23 cellular contexts compared by ENCODE assay signal in genomic region chr2:234623521-234623991, GRCh38.
"Had no signal": no experiment of that assay in that cellular context is flagged by ENCODE, and none has a peak within 500 bp of the region (broad histone marks: within the 10 kb centered on the region; RNA-seq: fewer than 3 reads in every experiment).

No MANE protein-coding gene starts in this region.

- H3K4me3 Mint-ChIP-seq: activated CD4-positive, alpha-beta memory T cell treated with anti-CD3 and anti-CD28 coated beads for 36 hours; activated CD4-positive, alpha-beta T cell treated with anti-CD3 and anti-CD28 coated beads for 36 hours; activated naive CD8-positive, alpha-beta T cell treated with anti-CD3 and anti-CD28 coated beads, Interleukin-2, amount 10 ng/mL, durations not matched to agents 7 days and 5 days; activated T-helper 17 cell treated with anti-CD3 and anti-CD28 coated beads, Interleukin-2, amount 50 U/mL, for 72 hours; central memory CD8-positive, alpha-beta T cell; natural killer cell; stimulated activated memory B cell treated with anti-CD40 and anti-IgM and Interleukin-4, amounts not matched to agents 10 μg/mL and 1 μg/mL and 100 μg/mL, for 72 hours; WTC11 had no signal

- H3K4me1 ChIP-seq: colonic mucosa, parathyroid adenoma, sigmoid colon, upper lobe of left lung had no signal

- H2AFZ ChIP-seq: parathyroid adenoma had no signal

- H3K27me3 Mint-ChIP-seq: activated CD4-positive, alpha-beta memory T cell treated with anti-CD3 and anti-CD28 coated beads for 36 hours; stimulated activated memory B cell treated with anti-CD40 and anti-IgM and Interleukin-4, amounts not matched to agents 10 μg/mL and 1 μg/mL and 100 μg/mL, for 72 hours had no signal

- H3K79me2 ChIP-seq: parathyroid adenoma had no signal

- H3K9me3 ChIP-seq: colonic mucosa, sigmoid colon, spleen, thoracic aorta, upper lobe of left lung had no signal

- H3K4me3 ChIP-seq: colonic mucosa, sigmoid colon, spleen, thoracic aorta, upper lobe of left lung had no signal

- H3K9me3 Mint-ChIP-seq: activated CD4-positive, alpha-beta memory T cell treated with anti-CD3 and anti-CD28 coated beads for 36 hours; activated naive CD8-positive, alpha-beta T cell treated with anti-CD3 and anti-CD28 coated beads, Interleukin-2, amount 10 ng/mL, durations not matched to agents 7 days and 5 days; activated T-helper 17 cell treated with anti-CD3 and anti-CD28 coated beads, Interleukin-2, amount 50 U/mL, for 72 hours; central memory CD8-positive, alpha-beta T cell; natural killer cell; stimulated activated memory B cell treated with anti-CD40 and anti-IgM and Interleukin-4, amounts not matched to agents 10 μg/mL and 1 μg/mL and 100 μg/mL, for 72 hours had no signal

- H3K27ac ChIP-seq: brain microvascular endothelial cell, colonic mucosa, parathyroid adenoma, sigmoid colon, thoracic aorta, upper lobe of left lung had no signal

- H3K27me3 ChIP-seq: brain microvascular endothelial cell, colonic mucosa, sigmoid colon, spleen, upper lobe of left lung had no signal

- H3K36me3 ChIP-seq: brain microvascular endothelial cell, colonic mucosa, sigmoid colon, spleen, thoracic aorta, upper lobe of left lung had no signal

- H3K36me3 Mint-ChIP-seq: activated CD4-positive, alpha-beta memory T cell treated with anti-CD3 and anti-CD28 coated beads for 36 hours; activated naive CD8-positive, alpha-beta T cell treated with anti-CD3 and anti-CD28 coated beads, Interleukin-2, amount 10 ng/mL, durations not matched to agents 7 days and 5 days; natural killer cell; stimulated activated memory B cell treated with anti-CD40 and anti-IgM and Interleukin-4, amounts not matched to agents 10 μg/mL and 1 μg/mL and 100 μg/mL, for 72 hours; WTC11 had no signal

- ATAC-seq: activated CD4-positive, alpha-beta T cell treated with anti-CD3 and anti-CD28 coated beads for 36 hours; activated T-helper 17 cell treated with anti-CD3 and anti-CD28 coated beads, Interleukin-2, amount 50 U/mL, for 72 hours; esophagus mucosa; left cardiac atrium; natural killer cell; stimulated activated memory B cell treated with anti-CD40 and anti-IgM and Interleukin-4, amounts not matched to agents 10 μg/mL and 1 μg/mL and 100 μg/mL, for 72 hours; WTC11 had no signal

- H3K9ac ChIP-seq: parathyroid adenoma had no signal

- DNase-seq: activated CD4-positive, alpha-beta memory T cell treated with anti-CD3 and anti-CD28 coated beads for 36 hours; activated CD4-positive, alpha-beta T cell treated with anti-CD3 and anti-CD28 coated beads for 36 hours; activated naive CD4-positive, alpha-beta T cell; activated naive CD8-positive, alpha-beta T cell treated with anti-CD3 and anti-CD28 coated beads, Interleukin-2, amount 10 ng/mL, durations not matched to agents 7 days and 5 days; activated T-cell treated with anti-CD3 and anti-CD28 coated beads, Interleukin-2, amount 50 U/mL, for 1 hour; anterior cingulate cortex; brain microvascular endothelial cell; colonic mucosa; left cardiac atrium; natural killer cell; sigmoid colon; spleen; stimulated activated CD4-positive, alpha-beta T cell treated with anti-CD3 and anti-CD28 coated beads, Interleukin-4, amount 100 ng/mL, for 4 hours; SW 1271; T-helper 2 cell; upper lobe of left lung had no signal

- H3K27ac Mint-ChIP-seq: activated CD4-positive, alpha-beta memory T cell treated with anti-CD3 and anti-CD28 coated beads for 36 hours; activated CD4-positive, alpha-beta T cell treated with anti-CD3 and anti-CD28 coated beads for 36 hours; activated naive CD8-positive, alpha-beta T cell treated with anti-CD3 and anti-CD28 coated beads, Interleukin-2, amount 10 ng/mL, durations not matched to agents 7 days and 5 days; activated T-helper 17 cell treated with anti-CD3 and anti-CD28 coated beads, Interleukin-2, amount 50 U/mL, for 72 hours; natural killer cell; stimulated activated memory B cell treated with anti-CD40 and anti-IgM and Interleukin-4, amounts not matched to agents 10 μg/mL and 1 μg/mL and 100 μg/mL, for 72 hours; WTC11 had no signal
